In the genomic region with DNA sequence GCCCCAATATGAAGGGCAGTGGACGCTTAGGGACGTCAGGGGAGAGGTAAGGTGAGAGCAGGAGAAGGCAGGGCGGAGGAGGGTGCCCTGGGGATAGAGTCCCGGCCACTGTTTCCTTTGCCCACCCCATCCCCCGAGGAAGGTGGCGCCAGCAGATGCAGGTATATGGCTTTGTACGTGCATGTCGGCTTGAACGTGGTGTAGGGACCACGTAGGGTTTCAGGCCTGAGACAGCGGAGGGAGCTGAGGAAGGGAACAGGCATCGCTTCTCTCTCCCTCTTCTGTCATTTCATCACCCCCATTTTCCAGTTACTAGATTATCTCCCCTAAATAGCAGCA, we compare ENCODE assay signal across 8 cellular contexts.
DNase-seq lines count a peak whose midpoint lies in the region; ATAC-seq, FAIRE-seq and TF ChIP-seq lines count a peak whose summit lies in the region.

No MANE protein-coding gene starts in this region.

- H3K36me3 Mint-ChIP-seq in activated CD4-positive, alpha-beta memory T cell treated with anti-CD3 and anti-CD28 coated beads, Interleukin-2, amount 10 ng/mL, durations not matched to agents 7 days and 5 days (ENCODE audit: low read depth), result no peaks in the 10 kb centered on the region

- H3K4me3 Mint-ChIP-seq in activated CD4-positive, alpha-beta memory T cell treated with anti-CD3 and anti-CD28 coated beads, Interleukin-2, amount 10 ng/mL, durations not matched to agents 7 days and 5 days, result peak overlapping the region; percentile 74

- TF ChIP-seq CTCF in SK-N-SH (IDR thresholded peaks at IDR 0.05) (no peak), kidney (IDR thresholded peaks at IDR 0.05; ENCODE audit: borderline replicate concordance, extremely low read depth, insufficient read depth) (no peak), thyroid gland (IDR thresholded peaks at IDR 0.05) (no peak)

- no peak overlapping the region for H3K9ac ChIP-seq in SK-N-SH
- H3K9ac ChIP-seq in kidney (ENCODE audit: low read length in 2 of 2), result peak overlapping the region in 1 of 2 donors; percentile 65

- no peak for TF ChIP-seq EP300 in SK-N-SH (IDR thresholded peaks at IDR 0.05; ENCODE audit: borderline replicate concordance in 1 of 2, low read depth in 1 of 2, low read length in 1 of 2)

- intact Hi-C loops in kidney (cut with DNase I), result no loop called here
- intact Hi-C loops in thyroid gland (cut with DNase I), result no loop called here

- no peak overlapping the region; the same call in 1 of the 2 replicates for H2AFZ ChIP-seq in SK-N-SH (ENCODE audit: low read depth)

- no peaks in the 10 kb centered on the region for H3K9me3 Mint-ChIP-seq in activated CD4-positive, alpha-beta memory T cell treated with anti-CD3 and anti-CD28 coated beads, Interleukin-2, amount 10 ng/mL, durations not matched to agents 7 days and 5 days

- H3K9me2 ChIP-seq in SK-N-SH, result no peaks in the 10 kb centered on the region

- no peak for DNase-seq in SK-N-SH
- no peak for DNase-seq in activated CD4-positive, alpha-beta memory T cell treated with anti-CD3 and anti-CD28 coated beads, Interleukin-2, amount 10 ng/mL, durations not matched to agents 7 days and 5 days
- DNase-seq in kidney, result no peak
- no peak for DNase-seq in thyroid gland
- DNase-seq in retina, result no peak
- DNase-seq in activated effector memory CD4-positive, alpha-beta T cell treated with Interleukin-2 at 50 U/mL for 16 hours, result no peak

- H3K4me3 ChIP-seq in SK-N-SH (ENCODE audit: low read depth in 2 of 2, low read length in 1 of 2) (no peak overlapping the region), kidney (ENCODE audit: low read length in 2 of 2) (peak overlapping the region; percentile 56 to 70), thyroid gland (replicated peaks in 1 of 3) (peak overlapping the region in 1 of 3 donors; percentile 17)

- H3K4me1 ChIP-seq in SK-N-SH (ENCODE audit: control insufficient read depth in 1 of 2, insufficient read depth in 2 of 2, low read depth in 1 of 2, low read length in 1 of 2) (peaks cover 9 to 19% of the 10 kb centered on the region in 2 experiments; a peak in 2 of 4 replicates), kidney (ENCODE audit: control insufficient read depth in 1 of 2, insufficient read depth in 1 of 2, low read depth in 1 of 2, low read length in 2 of 2) (peaks cover 0 to 12% of the 10 kb centered on the region in 2 donors), thyroid gland (peaks cover 0 to 24% of the 10 kb centered on the region in 2 donors)

- ATAC-seq in SK-N-SH treated with all-trans-retinoic acid at 6 μM for 48 hours, result no peak
- peak; percentile 28 for ATAC-seq in HG02943 (IDR thresholded peaks at IDR 0.05; ENCODE audit: low read depth, unreplicated experiment)

- H3K27me3 Mint-ChIP-seq in activated CD4-positive, alpha-beta memory T cell treated with anti-CD3 and anti-CD28 coated beads, Interleukin-2, amount 10 ng/mL, durations not matched to agents 7 days and 5 days, result no peaks in the 10 kb centered on the region

- no peaks in the 10 kb centered on the region for H3K36me3 ChIP-seq in SK-N-SH (replicated peaks in 1 of 2; ENCODE audit: control insufficient read depth in 1 of 2, insufficient read depth in 2 of 2, low read length in 1 of 2)
- no peaks in the 10 kb centered on the region for H3K36me3 ChIP-seq in kidney (ENCODE audit: control insufficient read depth in 1 of 2, insufficient read depth in 2 of 2, low read length in 2 of 2)
- H3K36me3 ChIP-seq in thyroid gland, result no peaks in the 10 kb centered on the region

- FAIRE-seq in kidney (lab: Jason Lieb, UNC), result no peak

- no peak for TF ChIP-seq POLR2A in thyroid gland (IDR thresholded peaks at IDR 0.05)

- 0 out of 2 replicates have a peak overlapping the region, but pooled peaks have one; percentile 24 for H3K4me2 ChIP-seq in SK-N-SH

- peaks cover 23% of the 10 kb centered on the region for H3K4me1 Mint-ChIP-seq in activated CD4-positive, alpha-beta memory T cell treated with anti-CD3 and anti-CD28 coated beads, Interleukin-2, amount 10 ng/mL, durations not matched to agents 7 days and 5 days

- peak overlapping the region; percentile 52 for H3K27ac Mint-ChIP-seq in activated CD4-positive, alpha-beta memory T cell treated with anti-CD3 and anti-CD28 coated beads, Interleukin-2, amount 10 ng/mL, durations not matched to agents 7 days and 5 days

- H3F3A ChIP-seq in SK-N-SH (replicated peaks; ENCODE audit: insufficient read depth), result no peaks in the 10 kb centered on the region

- POLR2A ChIA-PET in SK-N-SH (lab: Yijun Ruan, JAX), result interaction anchor here (1.0 kb wide), 1 partner anchor 11 kb away, joined by 3 read pairs; no protein-coding TSS in a partner anchor
- POLR2A ChIA-PET in activated CD4-positive, alpha-beta memory T cell treated with anti-CD3 and anti-CD28 coated beads, Interleukin-2, amount 10 ng/mL, durations not matched to agents 7 days and 5 days (lab: Charles Lee), result no interaction called here

- H3K27me3 ChIP-seq in SK-N-SH (ENCODE audit: insufficient read depth) (no peaks in the 10 kb centered on the region; the same call in 1 of the 2 replicates), thyroid gland (no peaks in the 10 kb centered on the region)

- no peaks in the 10 kb centered on the region for H3K9me3 ChIP-seq in SK-N-SH
- H3K9me3 ChIP-seq in kidney (ENCODE audit: control insufficient read depth in 1 of 2, low read length in 2 of 2), result no peaks in the 10 kb centered on the region
- H3K9me3 ChIP-seq in thyroid gland, result no peaks in the 10 kb centered on the region

- WGBS in SK-N-SH (ENCODE audit: low lambda C conversion rate), result 60% methylated on average over 6 of the region's 12 CpGs
- WGBS in thyroid gland, 2 donors, result 11 to 32% methylated on average over 7 of the region's 12 CpGs

- H3K27ac ChIP-seq in SK-N-SH (ENCODE audit: low read depth in 2 of 2, low read length in 1 of 2) (peak overlapping the region; percentile 5 to 27; a peak in 2 of 4 replicates), kidney (ENCODE audit: low read depth in 2 of 2, low read length in 2 of 2) (peak overlapping the region; percentile 83 to 86), thyroid gland (peak overlapping the region; percentile 56 to 74 (median 68))

- no peak for TF ChIP-seq RAD21 in SK-N-SH (IDR thresholded peaks at IDR 0.05; ENCODE audit: low read length)

- CTCF ChIA-PET in SK-N-SH (lab: Yijun Ruan, JAX), result interaction anchor here (0.8 kb wide), 1 partner anchor 24 kb away, joined by 3 read pairs; no protein-coding TSS in a partner anchor
- CTCF ChIA-PET in activated CD4-positive, alpha-beta memory T cell treated with anti-CD3 and anti-CD28 coated beads, Interleukin-2, amount 10 ng/mL, durations not matched to agents 7 days and 5 days (lab: Charles Lee), result no interaction called here

- no peaks in the 10 kb centered on the region for H3K79me2 ChIP-seq in SK-N-SH (ENCODE audit: insufficient read depth)

- H4K20me1 ChIP-seq in SK-N-SH (ENCODE audit: insufficient read depth), result no peaks in the 10 kb centered on the region

TF ChIP-seq in SK-N-SH, 30 proteins besides CTCF, POLR2A, EP300 and RAD21 (continues in another document):
- TF ChIP-seq TAF1 (IDR thresholded peaks at IDR 0.05; ENCODE audit: borderline replicate concordance, low read depth, low read length) (no peak), TEAD4 (IDR thresholded peaks at IDR 0.05; ENCODE audit: borderline replicate concordance, insufficient read depth) (no peak), POLR2AphosphoS5 (IDR thresholded peaks at IDR 0.05; ENCODE audit: low read depth, low read length) (no peak), FOXM1 (IDR thresholded peaks at IDR 0.05; ENCODE audit: low read depth) (no peak), JUND (IDR thresholded peaks at IDR 0.05) (no peak)

TF ChIP-seq in SK-N-SH treated with all-trans-retinoic acid at 6 μM for 48 hours, 23 proteins besides CTCF, POLR2A, EP300 and RAD21 (continues in another document):
- TF ChIP-seq RARB (CRISPR knock-in tag; IDR thresholded peaks at IDR 0.05) (no peak), ZFP30 (CRISPR knock-in tag; IDR thresholded peaks at IDR 0.05) (no peak), GLIS3 (CRISPR knock-in tag; IDR thresholded peaks at IDR 0.05) (no peak), ZC3H10 (CRISPR knock-in tag; IDR thresholded peaks at IDR 0.05) (no peak)
- TF ChIP-seq, protein P1, sequence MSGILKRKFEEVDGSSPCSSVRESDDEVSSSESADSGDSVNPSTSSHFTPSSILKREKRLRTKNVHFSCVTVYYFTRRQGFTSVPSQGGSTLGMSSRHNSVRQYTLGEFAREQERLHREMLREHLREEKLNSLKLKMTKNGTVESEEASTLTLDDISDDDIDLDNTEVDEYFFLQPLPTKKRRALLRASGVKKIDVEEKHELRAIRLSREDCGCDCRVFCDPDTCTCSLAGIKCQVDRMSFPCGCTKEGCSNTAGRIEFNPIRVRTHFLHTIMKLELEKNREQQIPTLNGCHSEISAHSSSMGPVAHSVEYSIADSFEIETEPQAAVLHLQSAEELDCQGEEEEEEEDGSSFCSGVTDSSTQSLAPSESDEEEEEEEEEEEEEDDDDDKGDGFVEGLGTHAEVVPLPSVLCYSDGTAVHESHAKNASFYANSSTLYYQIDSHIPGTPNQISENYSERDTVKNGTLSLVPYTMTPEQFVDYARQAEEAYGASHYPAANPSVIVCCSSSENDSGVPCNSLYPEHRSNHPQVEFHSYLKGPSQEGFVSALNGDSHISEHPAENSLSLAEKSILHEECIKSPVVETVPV (CRISPR knock-in tag; IDR thresholded peaks at IDR 0.05), result no peak
- TF ChIP-seq, protein P2, sequence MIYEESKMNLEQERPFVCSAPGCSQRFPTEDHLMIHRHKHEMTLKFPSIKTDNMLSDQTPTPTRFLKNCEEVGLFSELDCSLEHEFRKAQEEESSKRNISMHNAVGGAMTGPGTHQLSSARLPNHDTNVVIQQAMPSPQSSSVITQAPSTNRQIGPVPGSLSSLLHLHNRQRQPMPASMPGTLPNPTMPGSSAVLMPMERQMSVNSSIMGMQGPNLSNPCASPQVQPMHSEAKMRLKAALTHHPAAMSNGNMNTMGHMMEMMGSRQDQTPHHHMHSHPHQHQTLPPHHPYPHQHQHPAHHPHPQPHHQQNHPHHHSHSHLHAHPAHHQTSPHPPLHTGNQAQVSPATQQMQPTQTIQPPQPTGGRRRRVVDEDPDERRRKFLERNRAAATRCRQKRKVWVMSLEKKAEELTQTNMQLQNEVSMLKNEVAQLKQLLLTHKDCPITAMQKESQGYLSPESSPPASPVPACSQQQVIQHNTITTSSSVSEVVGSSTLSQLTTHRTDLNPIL (CRISPR knock-in tag; IDR thresholded peaks at IDR 0.05; ENCODE audit: low read depth), result no peak
- TF ChIP-seq, protein P3, sequence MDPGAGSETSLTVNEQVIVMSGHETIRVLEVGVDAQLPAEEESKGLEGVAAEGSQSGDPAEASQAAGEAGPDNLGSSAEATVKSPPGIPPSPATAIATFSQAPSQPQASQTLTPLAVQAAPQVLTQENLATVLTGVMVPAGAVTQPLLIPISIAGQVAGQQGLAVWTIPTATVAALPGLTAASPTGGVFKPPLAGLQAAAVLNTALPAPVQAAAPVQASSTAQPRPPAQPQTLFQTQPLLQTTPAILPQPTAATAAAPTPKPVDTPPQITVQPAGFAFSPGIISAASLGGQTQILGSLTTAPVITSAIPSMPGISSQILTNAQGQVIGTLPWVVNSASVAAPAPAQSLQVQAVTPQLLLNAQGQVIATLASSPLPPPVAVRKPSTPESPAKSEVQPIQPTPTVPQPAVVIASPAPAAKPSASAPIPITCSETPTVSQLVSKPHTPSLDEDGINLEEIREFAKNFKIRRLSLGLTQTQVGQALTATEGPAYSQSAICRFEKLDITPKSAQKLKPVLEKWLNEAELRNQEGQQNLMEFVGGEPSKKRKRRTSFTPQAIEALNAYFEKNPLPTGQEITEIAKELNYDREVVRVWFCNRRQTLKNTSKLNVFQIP (CRISPR knock-in tag; IDR thresholded peaks at IDR 0.05; ENCODE audit: borderline replicate concordance, low read depth), result no peak

Comparison
In these comparisons a context has a peak if more than half of its experiments do, and no peak if none do; other contexts are left out.
1. H3K27ac ChIP-seq: peak in every context shown above with its lines; median percentile 84 in kidney; 68 in thyroid gland; 16 in SK-N-SH.
2. H3K4me3 ChIP-seq: peak in kidney (2 of 2); none in SK-N-SH (0 of 2).